In the genomic region with DNA sequence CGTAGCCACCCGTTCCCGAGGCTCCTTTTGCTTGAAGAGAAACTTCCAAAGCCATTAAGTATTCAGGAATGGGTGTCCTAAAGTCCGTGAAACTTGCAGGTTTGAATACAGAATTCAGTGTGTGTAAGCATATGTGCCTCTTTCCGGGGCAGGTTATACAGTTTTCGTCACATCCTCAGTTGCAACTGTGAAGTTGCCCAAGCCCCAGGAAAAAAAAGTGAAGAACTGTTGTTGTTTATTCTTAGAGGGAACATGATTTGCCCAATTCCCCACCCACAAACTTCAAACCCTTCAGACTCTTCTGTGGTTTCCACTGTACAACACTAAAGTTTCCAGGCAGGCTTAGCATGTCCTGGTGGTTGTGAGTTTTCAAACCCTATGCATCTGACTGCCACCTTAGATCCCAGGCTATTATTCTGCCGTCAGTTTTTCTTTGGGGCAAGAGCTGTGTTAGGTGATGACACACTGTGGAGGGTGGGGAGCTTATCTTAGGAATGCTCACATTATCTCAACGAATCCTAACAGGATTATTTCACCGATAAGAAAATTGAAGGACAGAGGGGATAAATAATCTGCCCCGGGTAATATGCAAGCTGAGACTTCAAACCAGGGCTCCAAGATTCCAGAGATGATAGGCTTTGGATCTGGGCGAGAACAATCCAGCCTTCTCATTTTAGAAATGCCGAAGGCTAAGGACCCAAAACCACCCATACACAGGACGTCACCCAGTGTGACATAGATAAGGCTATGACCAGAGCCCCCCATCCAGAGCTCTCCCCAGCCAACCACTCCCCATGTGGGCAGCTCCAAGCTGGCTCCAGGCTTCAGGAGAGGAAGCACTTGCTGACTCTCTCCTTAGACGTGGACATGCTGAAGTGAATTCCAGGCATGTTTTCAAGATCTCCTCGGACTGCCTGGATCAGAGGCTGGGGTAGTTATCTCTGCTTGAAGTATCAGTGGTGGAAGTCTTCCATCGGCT, we compare ENCODE assay signal across 26 cellular contexts.
A peak's percentile ranks its signal among the peaks of the same experiment; 100 is the strongest.
DNase-seq lines count a peak whose midpoint lies in the region; ATAC-seq and TF ChIP-seq lines count a peak whose summit lies in the region.
"Had no signal": no experiment of that assay in that cellular context is flagged by ENCODE, and none has a peak within 500 bp of the region (broad histone marks: within the 10 kb centered on the region; RNA-seq: fewer than 3 reads in every experiment).

No MANE protein-coding gene starts in this region.

- DNase-seq in endodermal cell: peak; percentile 73
- peak; percentile 64 for DNase-seq in spleen
- DNase-seq in activated effector memory CD4-positive, alpha-beta T cell treated with anti-CD3 and anti-CD28 coated beads, Interleukin-2, amount 50 U/mL, for 16 hours: no peak
- no peak for DNase-seq in kidney glomerular epithelial cell (lab: John Stamatoyannopoulos, UW)
- DNase-seq in amygdala (lab: John Stamatoyannopoulos, UW): no peak
- DNase-seq: activated CD4-positive, alpha-beta T cell treated with anti-CD3 and anti-CD28 coated beads for 48 hours; activated CD8-positive, alpha-beta memory T cell treated with anti-CD3 and anti-CD28 coated beads for 24 hours; activated T-cell treated with anti-CD3 and anti-CD28 coated beads for 4 hours; caudate nucleus; cortex of kidney; DMS153; effector memory CD8-positive, alpha-beta T cell; erythroblast; HCEC 1CT; Kasumi-1; lower lobe of right lung; NCI-H1417 treated with DMSO at 0.1 percent for 48 hours; RPMI8226; stimulated activated CD4-positive, alpha-beta T cell treated with anti-CD3 and anti-CD28 coated beads, Interleukin-4, amount 100 ng/mL, for 1 hour; WERI-Rb-1 had no signal

- CTCF ChIA-PET in HEK293 (lab: Yijun Ruan, JAX): no interaction called here

- WGBS in endodermal cell (ENCODE audit: insufficient coverage in 1 of 2, insufficient read length in 1 of 2), 2 experiments: 60 to 71% methylated on average over 8 to 16 of the region's 16 CpGs
- WGBS in mesodermal cell (ENCODE audit: insufficient coverage in 2 of 2), 2 experiments: 59 to 64% methylated on average over 7 to 11 of the region's 16 CpGs
- 69 to 86% (median 76%) methylated on average over 15 to 16 of the region's 16 CpGs for WGBS in spleen, 5 donors

- H3K9me3 Mint-ChIP-seq in endodermal cell: peaks cover 4% of the 10 kb centered on the region
- H3K9me3 Mint-ChIP-seq: activated naive CD4-positive, alpha-beta T cell treated with anti-CD3 and anti-CD28 coated beads, Interleukin-2, amount 50 U/mL, for 72 hours; effector memory CD8-positive, alpha-beta T cell; nephron had no signal

- H3K36me3 ChIP-seq in HEK293 (ENCODE audit: control insufficient read depth in 2 of 2, insufficient read depth in 1 of 2, low read length in 2 of 2): no peaks in the 10 kb centered on the region
- H3K36me3 ChIP-seq in endodermal cell (ENCODE audit: control insufficient read depth, insufficient read depth, low read length): no peaks in the 10 kb centered on the region
- H3K36me3 ChIP-seq in mesodermal cell (ENCODE audit: control insufficient read depth, insufficient read depth, low read length): no peaks in the 10 kb centered on the region
- no peaks in the 10 kb centered on the region for H3K36me3 ChIP-seq in spleen
- H3K36me3 ChIP-seq: lower lobe of right lung, tibial artery, WERI-Rb-1 had no signal

- H3K27ac ChIP-seq in HEK293 (ENCODE audit: extremely low read depth, low read depth, low read length) (no peak overlapping the region), endodermal cell (ENCODE audit: low read depth, low read length) (no peak overlapping the region), mesodermal cell (ENCODE audit: low read depth, low read length, severe bottlenecking) (peak overlapping the region; percentile 89), spleen (peak overlapping the region in 4 of 8 donors; percentile 15 to 77 (median 62))
- H3K27ac ChIP-seq: lower lobe of right lung, tibial artery, WERI-Rb-1 had no signal

- H3K9ac ChIP-seq in endodermal cell (ENCODE audit: extremely low read depth, low read length, poor library complexity, severe bottlenecking): peak overlapping the region; percentile 36

- H3K4me3 ChIP-seq in HEK293 (ENCODE audit: low read depth, low read length): no peak overlapping the region
- H3K4me3 ChIP-seq in endodermal cell (ENCODE audit: low read length): no peak overlapping the region
- no peak overlapping the region for H3K4me3 ChIP-seq in mesodermal cell (ENCODE audit: extremely low read depth, insufficient read depth, low read length, poor library complexity, severe bottlenecking)
- no peak overlapping the region for H3K4me3 ChIP-seq in spleen
- H3K4me3 ChIP-seq: lower lobe of right lung, tibial artery had no signal

- TF ChIP-seq CTCF in HEK293 (tag by site-specific recombination; IDR thresholded peaks at IDR 0.05) (no peak), endodermal cell (conservative IDR thresholded peaks at IDR 0.05) (no peak), spleen (IDR thresholded peaks at IDR 0.05 in 8 of 11, conservative IDR thresholded peaks at IDR 0.05 in 3 of 11) (no peak)

- H3K27me3 Mint-ChIP-seq in endodermal cell (ENCODE audit: insufficient read depth): no peaks in the 10 kb centered on the region

- POLR2A ChIA-PET in HEK293 (lab: Yijun Ruan, JAX): no interaction called here

- H3K36me3 Mint-ChIP-seq in endodermal cell (ENCODE audit: low read depth): no peaks in the 10 kb centered on the region
- H3K36me3 Mint-ChIP-seq: activated naive CD4-positive, alpha-beta T cell treated with anti-CD3 and anti-CD28 coated beads, Interleukin-2, amount 50 U/mL, for 72 hours had no signal

- intact Hi-C loops in spleen (cut with DNase I; ENCODE audit: low total_unique reads): no loop called here

- H3K27me3 ChIP-seq in endodermal cell (ENCODE audit: control insufficient read depth, insufficient read depth, low read length, poor library complexity, severe bottlenecking): no peaks in the 10 kb centered on the region
- H3K27me3 ChIP-seq in spleen (replicated peaks in 1 of 7): peaks cover 0 to 6% (median 0%) of the 10 kb centered on the region in 7 donors

- peak overlapping the region; percentile 92 for H3K27ac Mint-ChIP-seq in endodermal cell
- H3K27ac Mint-ChIP-seq: activated naive CD4-positive, alpha-beta T cell treated with anti-CD3 and anti-CD28 coated beads, Interleukin-2, amount 50 U/mL, for 72 hours; effector memory CD8-positive, alpha-beta T cell; nephron had no signal

- H3K4me3 Mint-ChIP-seq in endodermal cell: no peak overlapping the region
- H3K4me3 Mint-ChIP-seq: effector memory CD8-positive, alpha-beta T cell; nephron had no signal

- TF ChIP-seq POLR2A in spleen (IDR thresholded peaks at IDR 0.05): no peak

- no peak for ATAC-seq in GM18858 (IDR thresholded peaks at IDR 0.05; ENCODE audit: unreplicated experiment)
- ATAC-seq: activated naive CD4-positive, alpha-beta T cell treated with anti-CD3 and anti-CD28 coated beads, Interleukin-2, amount 50 U/mL, for 72 hours; effector memory CD8-positive, alpha-beta T cell had no signal

- peaks cover 41% of the 10 kb centered on the region for H3K4me1 Mint-ChIP-seq in endodermal cell

- H3K9me3 ChIP-seq in HEK293 (ENCODE audit: control insufficient read depth, insufficient read depth, low read depth, low read length) (no peaks in the 10 kb centered on the region), endodermal cell (ENCODE audit: control insufficient read depth, low read length) (peaks cover 8% of the 10 kb centered on the region), mesodermal cell (ENCODE audit: control insufficient read depth, low read length) (no peaks in the 10 kb centered on the region), spleen (peaks cover 0 to 10% (median 0%) of the 10 kb centered on the region in 8 donors)
- H3K9me3 ChIP-seq: lower lobe of right lung, tibial artery had no signal

- H3K4me1 ChIP-seq in HEK293 (ENCODE audit: control insufficient read depth, insufficient read depth, low read length): no peaks in the 10 kb centered on the region
- peaks cover 32% of the 10 kb centered on the region for H3K4me1 ChIP-seq in endodermal cell (ENCODE audit: control insufficient read depth, insufficient read depth, low read length)
- H3K4me1 ChIP-seq in mesodermal cell (ENCODE audit: control insufficient read depth, insufficient read depth, low read length, poor library complexity, severe bottlenecking): peaks cover 48% of the 10 kb centered on the region
- peaks cover 0 to 12% (median 4%) of the 10 kb centered on the region in 6 donors for H3K4me1 ChIP-seq in spleen
- H3K4me1 ChIP-seq: lower lobe of right lung had no signal

TF ChIP-seq in HEK293, 187 proteins besides CTCF, POLR2A, EP300 and RAD21:
- peak; percentile 54 for TF ChIP-seq ZNF585B (tag by site-specific recombination; IDR thresholded peaks at IDR 0.05)
- TF ChIP-seq ZNF37A (tag by site-specific recombination; IDR thresholded peaks at IDR 0.05): no peak

Comparison
In these comparisons a context has a peak if more than half of its experiments do, and no peak if none do; other contexts are left out.
1. DNase-seq: peak in endodermal cell (single experiment) and spleen (single experiment); none in activated effector memory CD4-positive, alpha-beta T cell treated with anti-CD3 and anti-CD28 coated beads, Interleukin-2, amount 50 U/mL, for 16 hours (single experiment), kidney glomerular epithelial cell (single experiment) and amygdala (0 of 56).